ENCODE assay signal across 13 cellular contexts in the genomic region with DNA sequence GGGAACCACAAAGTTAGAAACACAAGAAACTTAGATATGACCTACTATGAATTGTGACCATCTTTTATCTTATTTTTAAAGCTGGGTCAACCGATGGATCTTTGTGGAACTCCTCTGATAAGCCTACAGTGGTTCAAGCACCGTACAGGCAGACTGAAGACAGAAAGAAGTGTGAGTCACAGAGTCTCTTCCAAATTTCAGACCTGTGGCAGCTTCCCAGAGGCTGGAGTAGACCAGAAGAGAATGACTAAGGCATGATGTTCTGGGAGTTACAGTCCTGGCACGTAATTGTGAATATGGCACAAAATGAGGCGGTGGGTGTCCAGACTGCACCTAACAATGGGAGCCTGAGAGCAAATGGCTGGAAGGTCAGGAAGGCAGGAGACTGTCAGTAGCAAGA.
A peak's percentile ranks its signal among the peaks of the same experiment; 100 is the strongest.
DNase-seq lines count a peak whose midpoint lies in the region; ATAC-seq, FAIRE-seq and TF ChIP-seq lines count a peak whose summit lies in the region.
"Had no signal": no experiment of that assay in that cellular context is flagged by ENCODE, and none has a peak within 500 bp of the region (broad histone marks: within the 10 kb centered on the region; RNA-seq: fewer than 3 reads in every experiment).

No MANE protein-coding gene starts in this region.

- TF ChIP-seq CTCF in MCF 10A (IDR thresholded peaks at IDR 0.05; ENCODE audit: unreplicated experiment): no peak
- TF ChIP-seq CTCF in breast epithelium (IDR thresholded peaks at IDR 0.05): no peak
- no peak for TF ChIP-seq CTCF in SU-DHL-6 (IDR thresholded peaks at IDR 0.05; ENCODE audit: insufficient read depth, low read length, poor library complexity, severe bottlenecking)
- TF ChIP-seq CTCF in fibroblast of lung (conservative IDR thresholded peaks at IDR 0.05 in 1 of 2, IDR thresholded peaks at IDR 0.05 in 1 of 2; ENCODE audit: low read depth in 1 of 2, low read length in 2 of 2): no peak
- no peak for TF ChIP-seq CTCF in HepG2 (CRISPR knock-in tag; IDR thresholded peaks at IDR 0.05)

- H3K9me2 ChIP-seq in SU-DHL-6 (replicated peaks; ENCODE audit: insufficient read depth, low read length): no peaks in the 10 kb centered on the region

- H3F3A ChIP-seq in SU-DHL-6 (ENCODE audit: insufficient read depth): peaks cover 75% of the 10 kb centered on the region

- H3K4me3 ChIP-seq in breast epithelium (no peak overlapping the region), SU-DHL-6 (ENCODE audit: insufficient read depth, low read length, poor library complexity, severe bottlenecking) (no peak overlapping the region), fibroblast of lung (replicated peaks in 1 of 4; ENCODE audit: control extremely low read depth in 1 of 4, insufficient read depth in 1 of 4, low read depth in 3 of 4, low read length in 4 of 4) (no peak overlapping the region), HepG2 (replicated peaks in 1 of 3; ENCODE audit: insufficient read depth in 1 of 3, low read depth in 2 of 3, low read length in 3 of 3) (no peak overlapping the region)
- H3K4me3 ChIP-seq: A549, colonic mucosa had no signal

- H3K27ac ChIP-seq in breast epithelium (peak overlapping the region in 1 of 2 donors; percentile 46), SU-DHL-6 (ENCODE audit: low read depth, low read length) (peak overlapping the region; percentile 99), fibroblast of lung (ENCODE audit: insufficient read depth, low read length) (no peak overlapping the region), HepG2 (ENCODE audit: extremely low read length, insufficient read depth, low read length) (no peak overlapping the region)
- H3K27ac ChIP-seq: A549, colonic mucosa had no signal

- H3K36me3 Mint-ChIP-seq in MCF 10A (ENCODE audit: insufficient read depth, unreplicated experiment): no peaks in the 10 kb centered on the region
- H3K36me3 Mint-ChIP-seq: activated naive CD8-positive, alpha-beta T cell had no signal

- BruUV-seq in MCF 10A (replicated peaks; lab: Mats Ljungman, UMichigan) (no TSS peak), HepG2 (replicated peaks; lab: Mats Ljungman, UMichigan) (no TSS peak)

- intact Hi-C loops in MCF 10A (cut with micrococcal nuclease) (loop anchor here (5.0 kb wide), 1 partner anchor 66 kb away; no protein-coding TSS in a partner anchor), breast epithelium (cut with DNase I; ENCODE audit: low total_unique reads) (no loop called here), HepG2 (cut with micrococcal nuclease; ENCODE audit: unreplicated experiment) (no loop called here)

- H3K4me3 Mint-ChIP-seq in MCF 10A (ENCODE audit: unreplicated experiment): no peak overlapping the region
- H3K4me3 Mint-ChIP-seq: activated naive CD8-positive, alpha-beta T cell had no signal

- no peak for TF ChIP-seq RAD21 in HepG2 (CRISPR knock-in tag; IDR thresholded peaks at IDR 0.05)

- peaks cover 10% of the 10 kb centered on the region; the same call in 1 of the 2 replicates for H3K79me2 ChIP-seq in SU-DHL-6 (ENCODE audit: insufficient read depth, low read length)
- no peaks in the 10 kb centered on the region for H3K79me2 ChIP-seq in fibroblast of lung (ENCODE audit: control insufficient read depth, insufficient read depth, low read length)
- H3K79me2 ChIP-seq in HepG2 (ENCODE audit: insufficient read depth, low read length): no peaks in the 10 kb centered on the region

- no peak for FAIRE-seq in HepG2 (lab: Jason Lieb, UNC)
- FAIRE-seq: A549 had no signal

- CTCF ChIA-PET in MCF 10A (lab: Yijun Ruan, JAX): interaction anchor here (0.7 to 1.0 kb wide), 2 partner anchors 12 to 39 kb away, joined by 3 read pairs; no protein-coding TSS in a partner anchor
- CTCF ChIA-PET in HepG2 (lab: Yijun Ruan, JAX; ENCODE audit: low intra/inter-chr PET ratio, low total read pairs): no interaction called here

- ATAC-seq in GM18861 (IDR thresholded peaks at IDR 0.05; ENCODE audit: unreplicated experiment) (no peak), HepG2 (no peak), GM18858 (IDR thresholded peaks at IDR 0.05; ENCODE audit: unreplicated experiment) (no peak)
- ATAC-seq: A549; activated CD4-positive, CD25-positive, alpha-beta regulatory T cell treated with anti-CD3 and anti-CD28 coated beads, Interleukin-2, amount 50 U/mL, for 24 hours had no signal

- H2AFZ ChIP-seq in SU-DHL-6 (ENCODE audit: low read depth, low read length, severe bottlenecking) (no peak overlapping the region), fibroblast of lung (ENCODE audit: low read length) (no peak overlapping the region), HepG2 (ENCODE audit: low read length) (no peak overlapping the region)

- H3K27me3 Mint-ChIP-seq in MCF 10A (ENCODE audit: insufficient read depth, unreplicated experiment): no peaks in the 10 kb centered on the region
- H3K27me3 Mint-ChIP-seq: activated naive CD8-positive, alpha-beta T cell had no signal

- peak; percentile 87 for DNase-seq in MCF 10A (ENCODE audit: unreplicated experiment)
- DNase-seq in breast epithelium (ENCODE audit: low spot score in 2 of 2): no peak
- peak; percentile 25 to 89 for DNase-seq in fibroblast of lung (ENCODE audit: low read depth in 2 of 2)
- DNase-seq in NOMO-1 treated with dmso at 0.1 percent for 144 hours (lab: John Stamatoyannopoulos, UW; ENCODE audit: unreplicated experiment): no peak
- DNase-seq in HepG2 (ENCODE audit: low spot score): no peak
- DNase-seq: activated CD8-positive, alpha-beta memory T cell treated with anti-CD3 and anti-CD28 coated beads, Interleukin-2, amount 50 U/mL, for 4 hours; colonic mucosa had no signal

- H3K9me3 Mint-ChIP-seq in MCF 10A (ENCODE audit: unreplicated experiment): no peaks in the 10 kb centered on the region

- H3K9ac ChIP-seq in SU-DHL-6 (ENCODE audit: low read length) (peak overlapping the region; percentile 65), fibroblast of lung (ENCODE audit: insufficient read depth, low read length) (no peak overlapping the region), HepG2 (ENCODE audit: insufficient read depth, low read depth, low read length) (no peak overlapping the region)

- H3K4me2 ChIP-seq in SU-DHL-6 (ENCODE audit: low read depth, low read length, poor library complexity, severe bottlenecking): peak overlapping the region; percentile 95
- no peak overlapping the region for H3K4me2 ChIP-seq in fibroblast of lung (ENCODE audit: extremely low read depth, insufficient read depth, low read length)
- no peak overlapping the region for H3K4me2 ChIP-seq in HepG2 (ENCODE audit: low read depth, low read length)
- H3K4me2 ChIP-seq: A549 had no signal

- no peaks in the 10 kb centered on the region for H3K4me1 ChIP-seq in breast epithelium
- H3K4me1 ChIP-seq in fibroblast of lung (ENCODE audit: control insufficient read depth, extremely low read depth, insufficient read depth, low read length): no peaks in the 10 kb centered on the region
- no peaks in the 10 kb centered on the region for H3K4me1 ChIP-seq in HepG2 (ENCODE audit: insufficient read depth, low read length)
- H3K4me1 ChIP-seq: A549, colonic mucosa had no signal

- TF ChIP-seq EP300 in HepG2 (IDR thresholded peaks at IDR 0.05; ENCODE audit: low read depth in 2 of 2, low read length in 2 of 2) (no peak), HepG2 (CRISPR knock-in tag; IDR thresholded peaks at IDR 0.05; ENCODE audit: borderline replicate concordance) (no peak)

- peaks cover 13% of the 10 kb centered on the region for H3K4me1 Mint-ChIP-seq in MCF 10A (ENCODE audit: insufficient read depth, unreplicated experiment)

- in situ Hi-C loops in HepG2 (cut with HindIII; ENCODE audit: extremely low pct_ligation_motif_present, low pct_unique_long_range_greater_than_20kb): no loop called here

- peak overlapping the region; percentile 86 for H3K27ac Mint-ChIP-seq in MCF 10A (ENCODE audit: low read depth, unreplicated experiment)
- H3K27ac Mint-ChIP-seq: activated naive CD8-positive, alpha-beta T cell had no signal

- H3K27me3 ChIP-seq in breast epithelium (no peaks in the 10 kb centered on the region), SU-DHL-6 (ENCODE audit: low read length) (no peaks in the 10 kb centered on the region), fibroblast of lung (ENCODE audit: control insufficient read depth, insufficient read depth, low read length) (no peaks in the 10 kb centered on the region), HepG2 (ENCODE audit: control insufficient read depth in 1 of 2, insufficient read depth in 2 of 2, low read length in 2 of 2) (no peaks in the 10 kb centered on the region)
- H3K27me3 ChIP-seq: colonic mucosa had no signal

- H4K20me1 ChIP-seq in SU-DHL-6 (ENCODE audit: low read depth, low read length) (no peaks in the 10 kb centered on the region), fibroblast of lung (ENCODE audit: control insufficient read depth, extremely low read depth, insufficient read depth, low read length) (no peaks in the 10 kb centered on the region), HepG2 (ENCODE audit: insufficient read depth, low read length) (no peaks in the 10 kb centered on the region)

- TF ChIP-seq POLR2A in breast epithelium (IDR thresholded peaks at IDR 0.05) (no peak), HepG2 (IDR thresholded peaks at IDR 0.05; ENCODE audit: insufficient read depth in 1 of 2, low read depth in 2 of 2, low read length in 2 of 2) (no peak)

- no peaks in the 10 kb centered on the region for H3K9me3 ChIP-seq in breast epithelium
- H3K9me3 ChIP-seq in SU-DHL-6 (ENCODE audit: insufficient read depth, low read length): no peaks in the 10 kb centered on the region
- H3K9me3 ChIP-seq in fibroblast of lung (ENCODE audit: control insufficient read depth, insufficient read depth, low read depth, low read length): no peaks in the 10 kb centered on the region
- H3K9me3 ChIP-seq in HepG2 (ENCODE audit: low read length): no peaks in the 10 kb centered on the region
- H3K9me3 ChIP-seq: A549, colonic mucosa had no signal

- POLR2A ChIA-PET in MCF 10A (lab: Yijun Ruan, JAX) (interaction anchor here (0.7 to 3.2 kb wide), 10 partner anchors 22 to 905 kb away, joined by 3 to 23 read pairs (median 4); a partner anchor contains a TSS), HepG2 (lab: Yijun Ruan, JAX) (no interaction called here)

- WGBS in HepG2 (ENCODE audit: low lambda C conversion rate): 26% methylated on average over 4 of the region's 4 CpGs

- H3K36me3 ChIP-seq in breast epithelium (no peaks in the 10 kb centered on the region), SU-DHL-6 (ENCODE audit: low read length) (no peaks in the 10 kb centered on the region), fibroblast of lung (ENCODE audit: control insufficient read depth, insufficient read depth, low read length) (no peaks in the 10 kb centered on the region), HepG2 (replicated peaks in 1 of 2; ENCODE audit: control insufficient read depth in 1 of 2, insufficient read depth in 2 of 2, low read length in 2 of 2) (no peaks in the 10 kb centered on the region)
- H3K36me3 ChIP-seq: colonic mucosa had no signal

TF ChIP-seq in HepG2, 621 proteins besides CTCF, POLR2A, EP300 and RAD21 (continues in another document):
- no peak for TF ChIP-seq ZNF891 (CRISPR knock-in tag; IDR thresholded peaks at IDR 0.05)
- no peak for TF ChIP-seq ATF7-NPFF (CRISPR knock-in tag; IDR thresholded peaks at IDR 0.05; ENCODE audit: low read depth)
- TF ChIP-seq PAX8 (CRISPR knock-in tag; IDR thresholded peaks at IDR 0.05; ENCODE audit: borderline replicate concordance): no peak
- TF ChIP-seq ZNF703 (CRISPR knock-in tag; IDR thresholded peaks at IDR 0.05; ENCODE audit: borderline replicate concordance): no peak
- no peak for TF ChIP-seq ZSCAN12 (CRISPR knock-in tag; IDR thresholded peaks at IDR 0.05)
- no peak for TF ChIP-seq ZNF614 (CRISPR knock-in tag; IDR thresholded peaks at IDR 0.05; ENCODE audit: borderline replicate concordance)

Comparison
In these comparisons a context has a peak if more than half of its experiments do, and no peak if none do; other contexts are left out.
1. DNase-seq: peak in MCF 10A (single experiment) and fibroblast of lung (2 of 2); none in breast epithelium (0 of 2), NOMO-1 treated with dmso at 0.1 percent for 144 hours (single experiment) and HepG2 (single experiment).